18 cellular contexts compared by ENCODE assay signal in genomic region chr1:202862672-202863560, GRCh38. TPM values are rescaled to one million over a fixed set of nuclear protein-coding genes. Genes with fewer than 3 reads are reported as not detected.
DNase-seq lines count a peak whose midpoint lies in the region; ATAC-seq, FAIRE-seq and TF ChIP-seq lines count a peak whose summit lies in the region.
"Had no signal": no experiment of that assay in that cellular context is flagged by ENCODE, and none has a peak within 500 bp of the region (broad histone marks: within the 10 kb centered on the region; RNA-seq: fewer than 3 reads in every experiment).

No MANE protein-coding gene starts in this region.

- no peaks in the 10 kb centered on the region for H3K27me3 ChIP-seq in GM23338 (ENCODE audit: insufficient read depth)
- no peaks in the 10 kb centered on the region for H3K27me3 ChIP-seq in WERI-Rb-1 (ENCODE audit: insufficient read depth, low read depth, severe bottlenecking)
- H3K27me3 ChIP-seq: BE2C, gastrocnemius medialis had no signal

- intact Hi-C loops in kidney (cut with DNase I), result no loop called here

- peak overlapping the region; percentile 78 for H3K4me3 ChIP-seq in GM23338
- no peak overlapping the region for H3K4me3 ChIP-seq in WERI-Rb-1 (ENCODE audit: low read depth, low read length)
- H3K4me3 ChIP-seq in kidney (ENCODE audit: low read length in 2 of 2), result peak overlapping the region; percentile 81 to 88
- no peak overlapping the region for H3K4me3 ChIP-seq in retinal pigment epithelial cell (ENCODE audit: low read length)

- no peak overlapping the region for H2AFZ ChIP-seq in GM23338

- H3K36me3 Mint-ChIP-seq in GM23338 (ENCODE audit: low read depth), result peaks cover 7% of the 10 kb centered on the region; the same call in 2 of the 3 replicates

- H3K36me3 ChIP-seq in GM23338 (ENCODE audit: insufficient read depth) (peaks cover 2% of the 10 kb centered on the region; the same call in 1 of the 2 replicates), WERI-Rb-1 (peaks cover 10% of the 10 kb centered on the region), kidney (ENCODE audit: control insufficient read depth in 1 of 2, insufficient read depth in 2 of 2, low read length in 2 of 2) (no peaks in the 10 kb centered on the region)
- H3K36me3 ChIP-seq: BE2C, gastrocnemius medialis had no signal

- peaks cover 10% of the 10 kb centered on the region for H3F3A ChIP-seq in GM23338 (replicated peaks; ENCODE audit: low read depth)

- peak overlapping the region; percentile 90 for H3K4me2 ChIP-seq in GM23338

- peaks cover 22% of the 10 kb centered on the region for H3K4me1 ChIP-seq in GM23338 (ENCODE audit: insufficient read depth)
- H3K4me1 ChIP-seq in kidney (ENCODE audit: control insufficient read depth in 1 of 2, insufficient read depth in 1 of 2, low read depth in 1 of 2, low read length in 2 of 2), result peaks cover 5 to 19% of the 10 kb centered on the region in 2 donors
- H3K4me1 ChIP-seq: BE2C had no signal

- no peak overlapping the region for H3K9ac ChIP-seq in kidney (ENCODE audit: low read length in 2 of 2)

- H3K9me3 ChIP-seq in WERI-Rb-1 (ENCODE audit: severe bottlenecking) (no peaks in the 10 kb centered on the region), kidney (ENCODE audit: control insufficient read depth in 1 of 2, low read length in 2 of 2) (no peaks in the 10 kb centered on the region)
- H3K9me3 ChIP-seq: BE2C, gastrocnemius medialis had no signal

- H3K27ac ChIP-seq in GM23338 (ENCODE audit: low read depth) (no peak overlapping the region), WERI-Rb-1 (0 out of 2 replicates have a peak overlapping the region, but pooled peaks have one; percentile 1), kidney (ENCODE audit: low read depth in 2 of 2, low read length in 2 of 2) (no peak overlapping the region)
- H3K27ac ChIP-seq: gastrocnemius medialis had no signal

- peaks cover 16% of the 10 kb centered on the region for H3K27me3 Mint-ChIP-seq in GM23338 (ENCODE audit: insufficient read depth, low read depth, poor library complexity)

- TF ChIP-seq CTCF in GM23338 (conservative IDR thresholded peaks at IDR 0.05; ENCODE audit: low read depth in 2 of 2) (no peak), WERI-Rb-1 (IDR thresholded peaks at IDR 0.05; ENCODE audit: low read depth, low read length) (no peak), kidney (IDR thresholded peaks at IDR 0.05; ENCODE audit: borderline replicate concordance, extremely low read depth, insufficient read depth) (peak; percentile 14), retinal pigment epithelial cell (conservative IDR thresholded peaks at IDR 0.05; ENCODE audit: low read depth, low read length) (no peak)

- no peaks in the 10 kb centered on the region for H3K9me3 Mint-ChIP-seq in GM23338
- H3K9me3 Mint-ChIP-seq: activated T-cell treated with anti-CD3 and anti-CD28 coated beads, Interleukin-2, amount 50 U/mL, for 4 hours had no signal

- no peak for FAIRE-seq in kidney (lab: Jason Lieb, UNC)
- FAIRE-seq: GM19239, RCC 7860 had no signal

- H4K20me1 ChIP-seq in GM23338 (replicated peaks; ENCODE audit: insufficient read depth), result peaks cover 9% of the 10 kb centered on the region

- in situ Hi-C loops in KBM-7 (cut with MboI; ENCODE audit: low pct_unique_long_range_greater_than_20kb, low sequenced_read_pairs), result no loop called here

- ATAC-seq in GM23338, result no peak
- ATAC-seq: gastrocnemius medialis had no signal

- H3K4me1 Mint-ChIP-seq in GM23338, result peaks cover 19% of the 10 kb centered on the region

- H3K27ac Mint-ChIP-seq in GM23338, result no peak overlapping the region

- H3K79me2 ChIP-seq in GM23338 (replicated peaks; ENCODE audit: insufficient read depth), result peaks cover 24% of the 10 kb centered on the region

- DNase-seq in GM23338 (ENCODE audit: low spot score), result no peak
- peak; percentile 64 for DNase-seq in WERI-Rb-1
- DNase-seq in kidney, result no peak
- peak; percentile 39 for DNase-seq in retinal pigment epithelial cell (ENCODE audit: low read depth)
- no peak for DNase-seq in SIG-M5 (lab: John Stamatoyannopoulos, UW)
- no peak for DNase-seq in KBM-7
- no peak for DNase-seq in NCI-H1105 treated with DMSO at 0.1 percent for 48 hours (lab: John Stamatoyannopoulos, UW)
- DNase-seq: activated CD4-positive, alpha-beta T cell treated with anti-CD3 and anti-CD28 coated beads, Interleukin-2, amount 50 U/mL, for 48 hours; activated T-cell treated with anti-CD3 and anti-CD28 coated beads, Interleukin-2, amount 50 U/mL, for 4 hours; BE2C; gastrocnemius medialis; NCI-H526 treated with DMSO at 0.1 percent for 48 hours; occipital lobe; stimulated activated CD4-positive, alpha-beta T cell treated with anti-CD3 and anti-CD28 coated beads, Interleukin-4, amount 100 ng/mL, for 1 hour had no signal

- peak overlapping the region; percentile 96 for H3K4me3 Mint-ChIP-seq in GM23338

- H3K9me2 ChIP-seq in GM23338 (ENCODE audit: insufficient read depth), result no peaks in the 10 kb centered on the region

TF ChIP-seq in GM23338, 12 proteins besides CTCF, POLR2A, EP300 and RAD21 (continues in another document):
- TF ChIP-seq JUNB (IDR thresholded peaks at IDR 0.05; ENCODE audit: unreplicated experiment) (no peak), EZH2phosphoT487 (IDR thresholded peaks at IDR 0.05; ENCODE audit: unreplicated experiment) (no peak), STAT1 (IDR thresholded peaks at IDR 0.05; ENCODE audit: unreplicated experiment) (no peak), POLR2AphosphoS5 (IDR thresholded peaks at IDR 0.05; ENCODE audit: low read depth) (no peak), EZH2 (IDR thresholded peaks at IDR 0.05; ENCODE audit: low read depth, unreplicated experiment) (no peak)
- TF ChIP-seq, protein P1, sequence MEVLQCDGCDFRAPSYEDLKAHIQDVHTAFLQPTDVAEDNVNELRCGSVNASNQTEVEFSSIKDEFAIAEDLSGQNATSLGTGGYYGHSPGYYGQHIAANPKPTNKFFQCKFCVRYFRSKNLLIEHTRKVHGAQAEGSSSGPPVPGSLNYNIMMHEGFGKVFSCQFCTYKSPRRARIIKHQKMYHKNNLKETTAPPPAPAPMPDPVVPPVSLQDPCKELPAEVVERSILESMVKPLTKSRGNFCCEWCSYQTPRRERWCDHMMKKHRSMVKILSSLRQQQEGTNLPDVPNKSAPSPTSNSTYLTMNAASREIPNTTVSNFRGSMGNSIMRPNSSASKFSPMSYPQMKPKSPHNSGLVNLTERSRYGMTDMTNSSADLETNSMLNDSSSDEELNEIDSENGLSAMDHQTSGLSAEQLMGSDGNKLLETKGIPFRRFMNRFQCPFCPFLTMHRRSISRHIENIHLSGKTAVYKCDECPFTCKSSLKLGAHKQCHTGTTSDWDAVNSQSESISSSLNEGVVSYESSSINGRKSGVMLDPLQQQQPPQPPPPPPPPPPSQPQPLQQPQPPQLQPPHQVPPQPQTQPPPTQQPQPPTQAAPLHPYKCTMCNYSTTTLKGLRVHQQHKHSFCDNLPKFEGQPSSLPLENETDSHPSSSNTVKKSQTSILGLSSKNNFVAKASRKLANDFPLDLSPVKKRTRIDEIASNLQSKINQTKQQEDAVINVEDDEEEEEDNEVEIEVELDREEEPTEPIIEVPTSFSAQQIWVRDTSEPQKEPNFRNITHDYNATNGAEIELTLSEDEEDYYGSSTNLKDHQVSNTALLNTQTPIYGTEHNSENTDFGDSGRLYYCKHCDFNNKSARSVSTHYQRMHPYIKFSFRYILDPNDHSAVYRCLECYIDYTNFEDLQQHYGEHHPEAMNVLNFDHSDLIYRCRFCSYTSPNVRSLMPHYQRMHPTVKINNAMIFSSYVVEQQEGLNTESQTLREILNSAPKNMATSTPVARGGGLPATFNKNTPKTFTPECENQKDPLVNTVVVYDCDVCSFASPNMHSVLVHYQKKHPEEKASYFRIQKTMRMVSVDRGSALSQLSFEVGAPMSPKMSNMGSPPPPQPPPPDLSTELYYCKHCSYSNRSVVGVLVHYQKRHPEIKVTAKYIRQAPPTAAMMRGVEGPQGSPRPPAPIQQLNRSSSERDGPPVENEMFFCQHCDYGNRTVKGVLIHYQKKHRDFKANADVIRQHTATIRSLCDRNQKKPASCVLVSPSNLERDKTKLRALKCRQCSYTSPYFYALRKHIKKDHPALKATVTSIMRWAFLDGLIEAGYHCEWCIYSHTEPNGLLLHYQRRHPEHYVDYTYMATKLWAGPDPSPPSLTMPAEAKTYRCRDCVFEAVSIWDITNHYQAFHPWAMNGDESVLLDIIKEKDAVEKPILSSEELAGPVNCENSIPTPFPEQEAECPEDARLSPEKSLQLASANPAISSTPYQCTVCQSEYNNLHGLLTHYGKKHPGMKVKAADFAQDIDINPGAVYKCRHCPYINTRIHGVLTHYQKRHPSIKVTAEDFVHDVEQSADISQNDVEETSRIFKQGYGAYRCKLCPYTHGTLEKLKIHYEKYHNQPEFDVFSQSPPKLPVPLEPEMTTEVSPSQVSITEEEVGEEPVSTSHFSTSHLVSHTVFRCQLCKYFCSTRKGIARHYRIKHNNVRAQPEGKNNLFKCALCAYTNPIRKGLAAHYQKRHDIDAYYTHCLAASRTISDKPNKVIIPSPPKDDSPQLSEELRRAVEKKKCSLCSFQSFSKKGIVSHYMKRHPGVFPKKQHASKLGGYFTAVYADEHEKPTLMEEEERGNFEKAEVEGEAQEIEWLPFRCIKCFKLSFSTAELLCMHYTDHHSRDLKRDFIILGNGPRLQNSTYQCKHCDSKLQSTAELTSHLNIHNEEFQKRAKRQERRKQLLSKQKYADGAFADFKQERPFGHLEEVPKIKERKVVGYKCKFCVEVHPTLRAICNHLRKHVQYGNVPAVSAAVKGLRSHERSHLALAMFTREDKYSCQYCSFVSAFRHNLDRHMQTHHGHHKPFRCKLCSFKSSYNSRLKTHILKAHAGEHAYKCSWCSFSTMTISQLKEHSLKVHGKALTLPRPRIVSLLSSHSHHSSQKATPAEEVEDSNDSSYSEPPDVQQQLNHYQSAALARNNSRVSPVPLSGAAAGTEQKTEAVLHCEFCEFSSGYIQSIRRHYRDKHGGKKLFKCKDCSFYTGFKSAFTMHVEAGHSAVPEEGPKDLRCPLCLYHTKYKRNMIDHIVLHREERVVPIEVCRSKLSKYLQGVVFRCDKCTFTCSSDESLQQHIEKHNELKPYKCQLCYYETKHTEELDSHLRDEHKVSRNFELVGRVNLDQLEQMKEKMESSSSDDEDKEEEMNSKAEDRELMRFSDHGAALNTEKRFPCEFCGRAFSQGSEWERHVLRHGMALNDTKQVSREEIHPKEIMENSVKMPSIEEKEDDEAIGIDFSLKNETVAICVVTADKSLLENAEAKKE (CRISPR knock-in tag; IDR thresholded peaks at IDR 0.05), result no peak

RNA-seq across cellular contexts. Expression of gene RABIF, which starts 26.0 kb away (rescaled TPM):
- 4.0 and 4.9 TPM in 2 replicates for total RNA-seq in GM23338 (2014; rRNA removed; shearing (Covaris generic))
- 6.9 and 7.6 TPM in 2 replicates for polyA plus RNA-seq in GM23338 (2016; fragmentation: Nextera tagmentation; extraction: Ambion mirVana)
- total RNA-seq in kidney, result 8.7 TPM
- 9.4 TPM for polyA plus RNA-seq in kidney (ENCODE audit: insufficient read depth, low read depth, low replicate concordance)

RNA-seq across cellular contexts. Expression of gene PCAT6, which starts 52.2 kb away (rescaled TPM):
- 7.2 TPM in 1 of 2 replicates, not detected in the other for total RNA-seq in GM23338 (2014; rRNA removed; shearing (Covaris generic))
- polyA plus RNA-seq in GM23338 (2016; fragmentation: Nextera tagmentation; extraction: Ambion mirVana) (28.1 and 28.7 TPM in 2 replicates), kidney (ENCODE audit: insufficient read depth, low read depth, low replicate concordance) (5.8 TPM)
- total RNA-seq in kidney, result 2.0 TPM
- total RNA-seq: cerebellum, occipital lobe, temporal lobe had no signal

RNA-seq across cellular contexts. Expression of gene KDM5B, which starts 54.7 kb away (rescaled TPM):
- 186 and 202 TPM in 2 replicates for total RNA-seq in GM23338 (2014; rRNA removed; shearing (Covaris generic))
- 150 and 175 TPM in 2 replicates for polyA plus RNA-seq in GM23338 (2016; fragmentation: Nextera tagmentation; extraction: Ambion mirVana)
- total RNA-seq in kidney, result 55.5 TPM
- 10.7 TPM for polyA plus RNA-seq in kidney (ENCODE audit: insufficient read depth, low read depth, low replicate concordance)

Comparison
In these comparisons a context has a peak if more than half of its experiments do, and no peak if none do; other contexts are left out.
1. DNase-seq: peak in WERI-Rb-1 (single experiment) and retinal pigment epithelial cell (single experiment); none in GM23338 (single experiment), kidney (single experiment), SIG-M5 (single experiment), KBM-7 (single experiment) and NCI-H1105 treated with DMSO at 0.1 percent for 48 hours (single experiment).
2. H3K4me3 ChIP-seq: peak in GM23338 (single experiment) and kidney (2 of 2); none in WERI-Rb-1 (single experiment) and retinal pigment epithelial cell (single experiment).